ENCODE assay signal across 8 cellular contexts in genomic region chr3:187802928-187803259, GRCh38. TPM values are rescaled to one million over a fixed set of nuclear protein-coding genes. Genes with fewer than 3 reads are reported as not detected.
DNase-seq lines count a peak whose midpoint lies in the region; ATAC-seq and TF ChIP-seq lines count a peak whose summit lies in the region.

No MANE protein-coding gene starts in this region.

- peaks cover 1% of the 10 kb centered on the region for H3K36me3 Mint-ChIP-seq in central memory CD8-positive, alpha-beta T cell (ENCODE audit: insufficient read depth)

- TF ChIP-seq POLR2A in upper lobe of left lung (IDR thresholded peaks at IDR 0.05) = no peak

- no peak for TF ChIP-seq EP300 in upper lobe of left lung (IDR thresholded peaks at IDR 0.05)

- no peaks in the 10 kb centered on the region for H3K27me3 Mint-ChIP-seq in central memory CD8-positive, alpha-beta T cell

- peaks cover 46% of the 10 kb centered on the region for H3K4me1 Mint-ChIP-seq in central memory CD8-positive, alpha-beta T cell

- DNase-seq in GM12865 (ENCODE audit: low read depth) (peak; percentile 90), NCI-H1436 treated with DMSO at 0.1 percent for 48 hours (lab: John Stamatoyannopoulos, UW) (no peak), activated gamma-delta T cell treated with Interleukin-2 at 50 U/mL for 16 hours (no peak), upper lobe of left lung (no peak), NCI-H2081 treated with DMSO at 0.1 percent for 48 hours (lab: John Stamatoyannopoulos, UW) (no peak)
- DNase-seq in central memory CD8-positive, alpha-beta T cell (ENCODE audit: low spot score in 2 of 2) = no peak

- H3K27ac ChIP-seq in upper lobe of left lung = no peak overlapping the region

- H3K9me3 Mint-ChIP-seq in central memory CD8-positive, alpha-beta T cell = peaks cover 9% of the 10 kb centered on the region

- no peaks in the 10 kb centered on the region for H3K9me3 ChIP-seq in upper lobe of left lung

- ATAC-seq in GM21526 (IDR thresholded peaks at IDR 0.05; ENCODE audit: low FRiP score, unreplicated experiment) (peak; percentile 86), HG03565 (IDR thresholded peaks at IDR 0.05; ENCODE audit: unreplicated experiment) (peak; percentile 86), upper lobe of left lung (ENCODE audit: low FRiP score in 2 of 2) (no peak)
- ATAC-seq in central memory CD8-positive, alpha-beta T cell (replicated peaks; ENCODE audit: extremely low read depth, poor library complexity, severe bottlenecking) = peak; percentile 60

- H3K4me3 Mint-ChIP-seq in central memory CD8-positive, alpha-beta T cell = peak overlapping the region; percentile 59

- peak overlapping the region; percentile 72 for H3K27ac Mint-ChIP-seq in central memory CD8-positive, alpha-beta T cell (ENCODE audit: low read depth)

- peaks cover 0 to 16% (median 7%) of the 10 kb centered on the region in 4 donors for H3K4me1 ChIP-seq in upper lobe of left lung

- no peaks in the 10 kb centered on the region for H3K27me3 ChIP-seq in upper lobe of left lung

- 84 to 93% methylated on average over 9 of the region's 9 CpGs for WGBS in upper lobe of left lung, 2 donors

- TF ChIP-seq CTCF in GM12865 (IDR thresholded peaks at IDR 0.05; ENCODE audit: insufficient read depth, low read depth, low read length, missing control alignments) (no peak), upper lobe of left lung (IDR thresholded peaks at IDR 0.05) (no peak)

- H3K4me3 ChIP-seq in GM12865 (ENCODE audit: low read depth, low read length) (no peak overlapping the region), upper lobe of left lung (no peak overlapping the region)

- H3K36me3 ChIP-seq in upper lobe of left lung = no peaks in the 10 kb centered on the region

RNA-seq across cellular contexts. Expression of gene BCL6, which starts 57.6 kb away (rescaled TPM):
- 100 to 1,000 TPM in 4 of 6 donors, 10 to 100 TPM in 2; 80.4 to 268 (median 119) TPM for total RNA-seq in upper lobe of left lung

Comparison
In these comparisons a context has a peak if more than half of its experiments do, and no peak if none do; other contexts are left out.
1. ATAC-seq: peak in GM21526 (single experiment), HG03565 (single experiment) and central memory CD8-positive, alpha-beta T cell (single experiment); none in upper lobe of left lung (0 of 2).